Comparison of ENCODE assay signal across 8 cellular contexts in genomic region chr18:22933206-22933957, GRCh38. TPM values are rescaled to one million over a fixed set of nuclear protein-coding genes. Genes with fewer than 3 reads are reported as not detected.
DNase-seq lines count a peak whose midpoint lies in the region; ATAC-seq and TF ChIP-seq lines count a peak whose summit lies in the region.

Gene RBBP8 (plus strand): TSS chr18:22933328. CDS start chr18:22936852, 3,524 bp downstream.

- ATAC-seq in GM19328 (IDR thresholded peaks at IDR 0.05; ENCODE audit: unreplicated experiment) = peak; percentile 74
- peak; percentile 59 for ATAC-seq in HG03469 (IDR thresholded peaks at IDR 0.05; ENCODE audit: unreplicated experiment)

- no peak for TF ChIP-seq CTCF in liver (IDR thresholded peaks at IDR 0.05; ENCODE audit: low read depth, low read length, missing input control)

- H3K9ac ChIP-seq in liver (ENCODE audit: low read depth in 1 of 2, low read length in 2 of 2) = peak within 1 kb of the TSS; percentile 83 to 91

- under 1% methylated on average over 81 of the region's 81 CpGs for WGBS in liver

- peak; percentile 34 to 89 (median 78) for DNase-seq in C1 segment of cervical spinal cord (lab: John Stamatoyannopoulos, UW)
- DNase-seq in NCI-H748 (lab: John Stamatoyannopoulos, UW; ENCODE audit: unreplicated experiment) = peak; percentile 96
- DNase-seq in activated CD4-positive, alpha-beta T cell treated with anti-CD3 and anti-CD28 coated beads, Interleukin-2, amount 50 U/mL, for 48 hours = peak; percentile 82 to 86
- DNase-seq in dermis blood vessel endothelial cell = peak; percentile 85
- peak; percentile 81 for DNase-seq in stimulated activated CD4-positive, alpha-beta T cell treated with anti-CD3 and anti-CD28 coated beads, Interleukin-4, amount 100 ng/mL, for 24 hours

- peak within 1 kb of the TSS; percentile 60 to 95 (median 84) for H3K4me3 ChIP-seq in liver (ENCODE audit: low read depth in 1 of 3, low read length in 3 of 3)

- TF ChIP-seq RAD21 in liver (IDR thresholded peaks at IDR 0.05) = peak in 1 of 2 donors; percentile 17

- H3K9me3 ChIP-seq in liver (ENCODE audit: control insufficient read depth in 4 of 4, low read length in 3 of 4) = no peaks in the 10 kb centered on the region

- peak within 1 kb of the TSS; percentile 91 to 96 for H3K27ac ChIP-seq in liver (ENCODE audit: low read depth in 1 of 2, low read length in 2 of 2)

- peaks cover 0 to 11% (median 3%) of the 10 kb centered on the region in 4 donors for H3K4me1 ChIP-seq in liver (ENCODE audit: control insufficient read depth in 4 of 4, insufficient read depth in 4 of 4, low read length in 3 of 4)

- no peaks in the 10 kb centered on the region for H3K36me3 ChIP-seq in liver (ENCODE audit: control insufficient read depth in 4 of 4, insufficient read depth in 3 of 4, low read depth in 1 of 4, low read length in 3 of 4)

- H3K27me3 ChIP-seq in liver (ENCODE audit: control insufficient read depth in 4 of 4, insufficient read depth in 4 of 4, low read length in 3 of 4) = no peaks in the 10 kb centered on the region

TF ChIP-seq in liver, 16 proteins besides CTCF, POLR2A, EP300 and RAD21:
- no peak for TF ChIP-seq HNF4G (IDR thresholded peaks at IDR 0.05)
- no peak for TF ChIP-seq FOXA1 (IDR thresholded peaks at IDR 0.05)
- peak; percentile 36 for TF ChIP-seq YY1 (IDR thresholded peaks at IDR 0.05)
- no peak for TF ChIP-seq HNF4A (conservative IDR thresholded peaks at IDR 0.05)
- no peak for TF ChIP-seq RXRA (IDR thresholded peaks at IDR 0.05)
- peak; percentile 20 for TF ChIP-seq REST (IDR thresholded peaks at IDR 0.05)
- TF ChIP-seq, protein P1, sequence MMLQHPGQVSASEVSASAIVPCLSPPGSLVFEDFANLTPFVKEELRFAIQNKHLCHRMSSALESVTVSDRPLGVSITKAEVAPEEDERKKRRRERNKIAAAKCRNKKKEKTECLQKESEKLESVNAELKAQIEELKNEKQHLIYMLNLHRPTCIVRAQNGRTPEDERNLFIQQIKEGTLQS (IDR thresholded peaks at IDR 0.05) = no peak
- peak; percentile 11 for TF ChIP-seq MAX (IDR thresholded peaks at IDR 0.05)
- TF ChIP-seq TAF1 (conservative IDR thresholded peaks at IDR 0.05) = no peak
- no peak for TF ChIP-seq JUND (IDR thresholded peaks at IDR 0.05)
- TF ChIP-seq ZBTB33 (IDR thresholded peaks at IDR 0.05) = no peak
- no peak for TF ChIP-seq EGR1 (IDR thresholded peaks at IDR 0.05; ENCODE audit: low read depth in 2 of 2)
- TF ChIP-seq FOXA2 (IDR thresholded peaks at IDR 0.05) = no peak
- TF ChIP-seq GABPA (IDR thresholded peaks at IDR 0.05 in 1 of 2, conservative IDR thresholded peaks at IDR 0.05 in 1 of 2) = no peak
- TF ChIP-seq NR2F2 (IDR thresholded peaks at IDR 0.05) = no peak
- TF ChIP-seq SP1 (IDR thresholded peaks at IDR 0.05) = no peak

RNA-seq across cellular contexts. Expression of gene RBBP8, which starts in this region (rescaled TPM):
- total RNA-seq in dermis blood vessel endothelial cell (19.9 and 21.4 TPM in 2 replicates), liver (1 to 10 TPM; 7.6 to 9.8 TPM)
- polyA plus RNA-seq in liver = 1 to 10 TPM; 6.5 to 7.2 TPM

Comparison
In these comparisons a context has a peak if more than half of its experiments do, and no peak if none do; other contexts are left out.
1. Peak in every context shown above with its lines: DNase-seq, ATAC-seq, H3K4me3 ChIP-seq and H3K27ac ChIP-seq.